21 cellular contexts compared by ENCODE assay signal in genomic region chr4:163582688-163583087, GRCh38.
DNase-seq lines count a peak whose midpoint lies in the region; ATAC-seq and TF ChIP-seq lines count a peak whose summit lies in the region.
"Had no signal": no experiment of that assay in that cellular context is flagged by ENCODE, and none has a peak within 500 bp of the region (broad histone marks: within the 10 kb centered on the region; RNA-seq: fewer than 3 reads in every experiment).

No MANE protein-coding gene starts in this region.

- H3K4me1 ChIP-seq in OCI-LY7 (ENCODE audit: insufficient read depth, low read length, poor library complexity, severe bottlenecking) (peaks cover 6% of the 10 kb centered on the region), vagina (no peaks in the 10 kb centered on the region)

- H3K9me3 ChIP-seq in OCI-LY7 (ENCODE audit: low read length) (peaks cover 18% of the 10 kb centered on the region), vagina (no peaks in the 10 kb centered on the region)

- no peaks in the 10 kb centered on the region for H3K9me2 ChIP-seq in OCI-LY7 (ENCODE audit: insufficient read depth, low read length)

- H3K27me3 ChIP-seq in vagina = no peaks in the 10 kb centered on the region

- no peaks in the 10 kb centered on the region for H3K79me2 ChIP-seq in OCI-LY7 (ENCODE audit: insufficient read depth, low read depth, low read length)

- BruUV-seq in OCI-LY7 (replicated peaks; lab: Mats Ljungman, UMichigan) = no TSS peak

- H3K4me3 ChIP-seq in OCI-LY7 (ENCODE audit: low read depth, low read length, poor library complexity, severe bottlenecking) = no peak overlapping the region
- H3K4me3 ChIP-seq in epithelial cell of esophagus (ENCODE audit: low read length) = no peak overlapping the region
- H3K4me3 ChIP-seq in vagina = no peak overlapping the region
- H3K4me3 ChIP-seq: PC-9 had no signal

- H2AFZ ChIP-seq in OCI-LY7 (ENCODE audit: low read length) = peak overlapping the region; percentile 21; the same call in 1 of the 2 replicates
- H2AFZ ChIP-seq: PC-9 had no signal

- intact Hi-C loops in OCI-LY7 (cut with micrococcal nuclease; ENCODE audit: unreplicated experiment) = no loop called here
- intact Hi-C loops in vagina (cut with DNase I) = no loop called here

- no peak for ATAC-seq in HG03571 (IDR thresholded peaks at IDR 0.05; ENCODE audit: unreplicated experiment)

- TF ChIP-seq POLR2A in vagina (IDR thresholded peaks at IDR 0.05) = no peak

- no peak for TF ChIP-seq CTCF in OCI-LY7 (conservative IDR thresholded peaks at IDR 0.05; ENCODE audit: low read length)
- no peak for TF ChIP-seq CTCF in epithelial cell of esophagus (IDR thresholded peaks at IDR 0.05; ENCODE audit: insufficient read depth, low read depth, low read length, missing control alignments)
- TF ChIP-seq CTCF in vagina (IDR thresholded peaks at IDR 0.05) = no peak

- no peaks in the 10 kb centered on the region for H4K20me1 ChIP-seq in OCI-LY7 (ENCODE audit: insufficient read depth, low read length)

- CTCF ChIA-PET in OCI-LY7 (lab: Charles Lee; ENCODE audit: unreplicated experiment) = no interaction called here

- H3K27ac ChIP-seq in OCI-LY7 (ENCODE audit: low read depth, low read length, poor library complexity, severe bottlenecking) (no peak overlapping the region), vagina (no peak overlapping the region)
- H3K27ac ChIP-seq: C4-2B, PC-9 had no signal

- H3K36me3 ChIP-seq in OCI-LY7 (ENCODE audit: insufficient read depth, low read length) (peaks cover 7% of the 10 kb centered on the region), vagina (no peaks in the 10 kb centered on the region)

- POLR2A ChIA-PET in OCI-LY7 (lab: Charles Lee) = interaction anchor here (0.7 to 1.8 kb wide), 4 partner anchors 10 to 78 kb away, joined by 3 to 5 read pairs (median 3); no protein-coding TSS in a partner anchor

- no peak overlapping the region for H3K4me2 ChIP-seq in OCI-LY7 (ENCODE audit: low read length)
- H3K4me2 ChIP-seq: PC-9 had no signal

- peak; percentile 24 for DNase-seq in HT1080 (ENCODE audit: low read depth)
- no peak for DNase-seq in OCI-LY7 (ENCODE audit: low spot score)
- DNase-seq in epithelial cell of esophagus (ENCODE audit: low read depth) = peak; percentile 13
- DNase-seq in HuH-7.5 (ENCODE audit: low spot score) = no peak
- DNase-seq in vagina (ENCODE audit: extremely low spot score in 2 of 2) = no peak
- no peak for DNase-seq in kidney glomerular epithelial cell (lab: John Stamatoyannopoulos, UW)
- DNase-seq: ACHN, COR-L47, GDM1, H9, MM.1S, NCI-H1092, NCI-H146, NCI-H2029 treated with DMSO at 0.1 percent for 48 hours, NCI-H2171 treated with DMSO at 0.1 percent for 48 hours, NCI-H510A, NCI-H774, PC-9, T-helper 1 cell had no signal

Comparison
In these comparisons a context has a peak if more than half of its experiments do, and no peak if none do; other contexts are left out.
1. DNase-seq: peak in HT1080 (single experiment) and epithelial cell of esophagus (single experiment); none in OCI-LY7 (single experiment), HuH-7.5 (single experiment), vagina (0 of 2) and kidney glomerular epithelial cell (single experiment).